8 cellular contexts compared by ENCODE assay signal in the genomic region with DNA sequence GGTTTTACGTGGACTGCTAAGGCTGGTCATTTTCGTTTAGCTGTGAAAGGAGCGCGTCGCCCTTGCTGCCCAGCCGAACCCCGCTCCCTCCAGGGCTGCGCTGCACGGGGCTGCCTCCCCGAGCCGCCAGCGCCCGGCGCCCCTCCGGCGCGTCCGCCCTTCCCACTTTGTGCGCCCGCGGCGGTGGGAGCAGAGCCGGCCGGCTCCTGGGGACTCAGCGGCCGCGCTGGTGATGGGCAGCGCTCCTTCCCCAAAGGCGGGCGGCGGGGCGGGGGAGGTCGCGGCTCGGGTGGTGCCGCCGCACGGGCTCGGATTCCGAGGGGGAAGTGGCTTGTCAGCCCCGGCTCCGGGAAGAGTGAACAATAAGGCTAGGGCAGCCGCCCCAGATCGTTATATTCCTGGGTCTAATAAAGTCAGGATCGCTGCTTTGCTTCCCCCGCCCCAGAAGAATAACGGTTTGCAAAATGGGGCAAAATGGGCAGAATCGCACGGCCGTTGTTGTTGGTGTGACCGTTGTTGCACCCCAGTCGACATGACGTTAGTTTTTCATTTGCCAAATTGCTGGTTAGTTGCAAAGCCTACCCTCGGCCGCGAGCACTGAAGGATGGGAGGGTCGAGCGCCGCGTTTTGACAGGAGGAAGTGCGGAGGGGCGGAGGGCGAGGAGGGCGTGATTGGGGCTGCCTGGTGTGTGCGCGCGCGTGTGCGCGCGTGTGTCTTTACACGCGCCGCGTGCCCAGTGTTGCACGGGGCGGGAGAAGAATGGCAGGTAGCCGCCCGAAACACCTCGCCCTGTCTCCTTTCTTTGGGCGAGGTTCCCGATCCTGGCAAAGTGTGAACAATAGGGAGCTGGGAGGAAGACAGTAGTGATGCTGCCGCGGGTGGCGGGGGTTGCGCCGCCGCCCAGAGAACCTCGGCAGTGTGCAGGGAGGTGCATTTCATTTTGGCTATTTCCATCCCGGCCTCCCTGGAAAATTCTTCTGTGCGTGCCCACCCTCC. TPM values are rescaled to one million over a fixed set of nuclear protein-coding genes. Genes with fewer than 3 reads are reported as not detected.
DNase-seq lines count a peak whose midpoint lies in the region; ATAC-seq and TF ChIP-seq lines count a peak whose summit lies in the region.

No MANE protein-coding gene starts in this region.

- H3K27ac ChIP-seq in uterus: peak overlapping the region; percentile 70 to 83

- peak in 12 of 14 donors; percentile 39 to 81 (median 64) for DNase-seq in C1 segment of cervical spinal cord (lab: John Stamatoyannopoulos, UW)
- DNase-seq in HT1080 (ENCODE audit: low read depth): peak; percentile 40
- peak; percentile 51 for DNase-seq in myocyte (ENCODE audit: low read depth)
- DNase-seq in uterus: peak; percentile 50 to 52
- DNase-seq in iPS-NIHi7 (ENCODE audit: extremely low spot score): no peak

- peak overlapping the region; percentile 50 to 61 for H3K4me3 ChIP-seq in uterus

- peak overlapping the region; percentile 33 for H3K27ac Mint-ChIP-seq in T-helper 1 cell treated with Interleukin-12 subunit alpha and Interleukin-12 subunit beta and Interleukin-4 antibody, amounts not matched to agents 30 μg/mL and 1 μg/mL, for 36 hours

- ATAC-seq in esophagus mucosa (peak; percentile 17), HG03139 (IDR thresholded peaks at IDR 0.05; ENCODE audit: unreplicated experiment) (no peak)

- peak overlapping the region; percentile 86 for H3K4me3 Mint-ChIP-seq in T-helper 1 cell treated with Interleukin-12 subunit alpha and Interleukin-12 subunit beta and Interleukin-4 antibody, amounts not matched to agents 30 μg/mL and 1 μg/mL, for 36 hours

- no peak for TF ChIP-seq POLR2A in uterus (IDR thresholded peaks at IDR 0.05)

- H3K9me3 ChIP-seq in uterus: no peaks in the 10 kb centered on the region

- no peaks in the 10 kb centered on the region for H3K4me1 ChIP-seq in uterus

- peaks cover 12% of the 10 kb centered on the region for H3K4me1 Mint-ChIP-seq in T-helper 1 cell treated with Interleukin-12 subunit alpha and Interleukin-12 subunit beta and Interleukin-4 antibody, amounts not matched to agents 30 μg/mL and 1 μg/mL, for 36 hours (ENCODE audit: low read depth)

- H3K27me3 ChIP-seq in uterus: no peaks in the 10 kb centered on the region

- H3K36me3 Mint-ChIP-seq in T-helper 1 cell treated with Interleukin-12 subunit alpha and Interleukin-12 subunit beta and Interleukin-4 antibody, amounts not matched to agents 30 μg/mL and 1 μg/mL, for 36 hours (ENCODE audit: low read depth): no peaks in the 10 kb centered on the region

- no peak for TF ChIP-seq CTCF in uterus (IDR thresholded peaks at IDR 0.05)

- H3K36me3 ChIP-seq in uterus: no peaks in the 10 kb centered on the region

- intact Hi-C loops in uterus (cut with DNase I; ENCODE audit: low total_unique reads): no loop called here

- no peaks in the 10 kb centered on the region for H3K9me3 Mint-ChIP-seq in T-helper 1 cell treated with Interleukin-12 subunit alpha and Interleukin-12 subunit beta and Interleukin-4 antibody, amounts not matched to agents 30 μg/mL and 1 μg/mL, for 36 hours

- peaks cover 77% of the 10 kb centered on the region for H3K27me3 Mint-ChIP-seq in T-helper 1 cell treated with Interleukin-12 subunit alpha and Interleukin-12 subunit beta and Interleukin-4 antibody, amounts not matched to agents 30 μg/mL and 1 μg/mL, for 36 hours (ENCODE audit: low read depth)

RNA-seq across cellular contexts. Expression of gene NCAM1, which starts 0.8 kb away (rescaled TPM):
- total RNA-seq in HT1080 (2014; rRNA removed; shearing (Covaris generic)): 24.2 and 26.3 TPM in 2 replicates
- 8.3 and 12.4 TPM in 2 replicates for polyA plus RNA-seq in HT1080 (2015; cell fraction: cytosol; rRNA removed)
- polyA plus RNA-seq in HT1080 (2015; cell fraction: nucleus; rRNA removed): 72.3 and 72.5 TPM in 2 replicates
- total RNA-seq in esophagus mucosa (0.60 TPM), myocyte (536 and 591 TPM in 2 replicates), uterus (100 to 1,000 TPM in 3 of 4 donors, 10 to 100 TPM in 1; 54.4 to 210 (median 171) TPM)
- polyA plus RNA-seq in myocyte (2012): 461 TPM

Comparison
In these comparisons a context has a peak if more than half of its experiments do, and no peak if none do; other contexts are left out.
1. RNA of gene NCAM1, which starts 0.8 kb away (total RNA-seq): 536 to 591 TPM in myocyte, 54.4 to 210 TPM in uterus and 24.2 to 26.3 TPM in HT1080; 0.60 TPM in esophagus mucosa (single experiment); every median in the first group is over 10 times any median in the second.